Comparison of ENCODE assay signal across 1 cellular context in the genomic region with DNA sequence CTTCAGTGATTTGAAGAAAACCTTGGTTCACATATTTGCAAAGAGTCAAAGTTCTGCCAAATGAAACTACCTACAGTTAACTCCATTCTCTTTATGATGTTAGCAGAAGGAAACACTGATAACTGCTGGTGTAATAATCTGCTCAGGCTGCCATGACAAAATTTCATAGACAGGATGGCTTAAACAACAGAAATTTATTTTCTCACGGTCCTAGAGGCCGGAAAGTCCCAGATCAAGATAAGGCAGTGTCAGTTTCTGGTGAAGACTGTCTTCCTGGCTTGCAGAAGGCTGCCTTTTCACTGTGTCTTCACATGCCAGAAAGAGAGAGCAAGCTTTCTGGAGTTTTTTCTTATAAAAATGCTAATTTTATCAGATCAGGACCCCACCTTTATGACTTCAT.
TF ChIP-seq lines count a peak whose summit lies in the region.

No MANE protein-coding gene starts in this region.

TF ChIP-seq in SK-N-SH, 30 proteins besides CTCF, POLR2A, EP300 and RAD21 (continued from another document):
- no peak for TF ChIP-seq POLR2AphosphoS5 (IDR thresholded peaks at IDR 0.05; ENCODE audit: low read depth, low read length)
- TF ChIP-seq NRF1 (IDR thresholded peaks at IDR 0.05; ENCODE audit: low read depth, low read length): no peak
